In the genomic region with DNA sequence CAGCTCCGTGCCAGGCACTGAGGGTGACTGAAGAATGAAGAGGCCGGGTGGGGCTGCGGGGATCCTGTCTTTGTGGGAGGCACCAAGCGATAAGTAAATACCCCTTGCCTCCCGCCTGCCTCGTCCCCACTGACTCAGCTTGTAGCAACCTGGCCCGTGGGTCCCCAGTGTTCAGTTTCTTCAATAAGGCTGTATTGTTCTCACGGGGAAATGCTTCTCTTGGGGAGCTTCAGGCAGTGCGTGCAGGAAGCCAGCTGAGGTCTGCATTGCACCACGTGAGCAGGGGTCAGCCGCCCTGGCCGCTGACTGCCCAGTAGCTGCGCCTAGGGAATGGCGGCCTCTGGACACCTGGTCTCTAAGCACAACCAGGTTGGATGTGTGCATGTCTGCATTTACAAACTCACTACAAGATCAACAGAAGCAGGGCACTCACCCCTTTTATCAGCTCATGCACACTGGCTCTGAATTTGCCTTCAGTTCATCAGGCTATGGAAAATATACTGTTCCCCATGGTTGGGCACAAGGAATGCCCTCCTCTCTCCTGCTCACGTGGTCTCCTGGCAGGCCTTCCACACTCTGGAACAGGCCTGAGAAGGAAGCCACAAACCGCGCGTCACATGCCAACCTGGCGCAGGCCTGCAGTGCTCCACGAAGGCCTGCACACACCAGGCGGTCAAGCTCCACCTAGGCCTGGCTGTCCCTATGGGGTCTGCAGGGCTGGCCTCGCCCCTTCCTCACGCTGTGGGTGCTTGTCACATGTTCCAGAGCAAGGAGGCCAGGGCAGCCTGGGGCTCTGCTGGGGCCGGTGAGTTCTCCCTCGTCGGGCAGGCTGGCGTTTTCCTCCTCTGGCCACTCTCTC, we compare ENCODE assay signal across 18 cellular contexts.
"Had no signal": no experiment of that assay in that cellular context is flagged by ENCODE, and none has a peak within 500 bp of the region (broad histone marks: within the 10 kb centered on the region; RNA-seq: fewer than 3 reads in every experiment).

No MANE protein-coding gene starts in this region.

- H3K27me3 ChIP-seq: gastroesophageal sphincter, spleen had no signal

- H3K4me1 Mint-ChIP-seq: activated naive CD8-positive, alpha-beta T cell treated with anti-CD3 and anti-CD28 coated beads, Interleukin-2, amount 10 ng/mL, durations not matched to agents 7 days and 5 days; mesothelial cell of epicardium; stimulated activated naive B cell treated with anti-CD40 and anti-IgM and Interleukin-4, amounts not matched to agents 10 μg/mL and 1 μg/mL and 100 μg/mL, for 72 hours; T-cell had no signal

- H3K36me3 Mint-ChIP-seq: activated naive CD8-positive, alpha-beta T cell treated with anti-CD3 and anti-CD28 coated beads, Interleukin-2, amount 10 ng/mL, durations not matched to agents 7 days and 5 days; mesothelial cell of epicardium had no signal

- H3K27ac ChIP-seq: gastroesophageal sphincter, lower lobe of right lung, spleen, WERI-Rb-1 had no signal

- H3K4me1 ChIP-seq: gastroesophageal sphincter, lower lobe of right lung, spleen had no signal

- DNase-seq: activated CD4-positive, alpha-beta T cell treated with anti-CD3 and anti-CD28 coated beads for 4 hours; activated CD8-positive, alpha-beta memory T cell treated with anti-CD3 and anti-CD28 coated beads, Interleukin-2, amount 50 U/mL, for 4 hours; activated CD8-positive, alpha-beta T cell treated with anti-CD3 and anti-CD28 coated beads for 36 hours; activated naive CD8-positive, alpha-beta T cell treated with anti-CD3 and anti-CD28 coated beads, Interleukin-2, amount 10 ng/mL, durations not matched to agents 7 days and 5 days; activated T-cell treated with anti-CD3 and anti-CD28 coated beads, Interleukin-2, amount 50 U/mL, for 72 hours; anterior cingulate cortex; lower lobe of right lung; nucleus accumbens; spleen; stimulated activated CD4-positive, alpha-beta T cell treated with anti-CD3 and anti-CD28 coated beads, Interleukin-2, amount 100 ng/mL, for 24 hours; stimulated activated naive B cell treated with anti-CD40 and anti-IgM and Interleukin-4, amounts not matched to agents 10 μg/mL and 1 μg/mL and 100 μg/mL, for 72 hours; T-cell; trophoblast cell; WERI-Rb-1 had no signal

- H3K4me3 ChIP-seq: gastroesophageal sphincter, lower lobe of right lung, spleen had no signal

- H3K4me3 Mint-ChIP-seq: activated CD8-positive, alpha-beta T cell treated with anti-CD3 and anti-CD28 coated beads for 36 hours; activated naive CD8-positive, alpha-beta T cell treated with anti-CD3 and anti-CD28 coated beads, Interleukin-2, amount 10 ng/mL, durations not matched to agents 7 days and 5 days; activated T-cell treated with anti-CD3 and anti-CD28 coated beads, Interleukin-2, amount 50 U/mL, for 72 hours; mesothelial cell of epicardium; stimulated activated naive B cell treated with anti-CD40 and anti-IgM and Interleukin-4, amounts not matched to agents 10 μg/mL and 1 μg/mL and 100 μg/mL, for 72 hours; T-cell had no signal

- FAIRE-seq: endothelial cell of umbilical vein had no signal

- ATAC-seq: activated CD8-positive, alpha-beta T cell treated with anti-CD3 and anti-CD28 coated beads for 36 hours; activated T-cell treated with anti-CD3 and anti-CD28 coated beads, Interleukin-2, amount 50 U/mL, for 72 hours; gastroesophageal sphincter; sciatic nerve; stimulated activated naive B cell treated with anti-CD40 and anti-IgM and Interleukin-4, amounts not matched to agents 10 μg/mL and 1 μg/mL and 100 μg/mL, for 72 hours; T-cell had no signal

- H3K36me3 ChIP-seq: gastroesophageal sphincter, lower lobe of right lung, spleen, WERI-Rb-1 had no signal

- H3K27ac Mint-ChIP-seq: activated CD8-positive, alpha-beta T cell treated with anti-CD3 and anti-CD28 coated beads for 36 hours; activated naive CD8-positive, alpha-beta T cell treated with anti-CD3 and anti-CD28 coated beads, Interleukin-2, amount 10 ng/mL, durations not matched to agents 7 days and 5 days; activated T-cell treated with anti-CD3 and anti-CD28 coated beads, Interleukin-2, amount 50 U/mL, for 72 hours; mesothelial cell of epicardium; stimulated activated naive B cell treated with anti-CD40 and anti-IgM and Interleukin-4, amounts not matched to agents 10 μg/mL and 1 μg/mL and 100 μg/mL, for 72 hours; T-cell had no signal
